8 cellular contexts compared by ENCODE assay signal in the genomic region with DNA sequence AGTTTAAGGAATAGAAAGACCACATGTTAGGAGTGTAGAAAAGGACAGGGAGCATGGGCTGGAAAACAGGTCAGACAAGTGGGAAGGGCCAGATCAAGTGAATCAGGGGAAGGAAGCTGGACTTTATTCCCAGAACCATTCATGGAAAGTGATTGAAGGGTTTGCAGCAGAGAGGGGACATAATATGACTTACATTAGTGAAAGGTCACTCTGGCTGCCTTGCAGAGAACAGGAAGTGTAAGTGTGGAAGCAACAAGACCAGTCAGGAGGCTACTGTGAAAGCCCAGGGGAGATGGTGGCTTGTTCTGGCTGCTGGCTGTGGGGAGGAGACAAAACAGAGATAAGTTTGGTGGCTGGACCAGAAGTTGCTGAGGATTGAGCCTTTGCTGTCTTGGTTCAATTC.
DNase-seq lines count a peak whose midpoint lies in the region; ATAC-seq and TF ChIP-seq lines count a peak whose summit lies in the region.

No MANE protein-coding gene starts in this region.

- peak overlapping the region; percentile 29 to 32 for H3K27ac ChIP-seq in thoracic aorta

- H3K4me1 ChIP-seq in thoracic aorta (ENCODE audit: control insufficient read depth in 1 of 2, low read depth in 2 of 2) = peaks cover 21 to 26% of the 10 kb centered on the region in 2 donors

- H3K27me3 ChIP-seq in thoracic aorta (replicated peaks; ENCODE audit: insufficient read depth) = no peaks in the 10 kb centered on the region

- H3K27me3 Mint-ChIP-seq in endothelial cell (ENCODE audit: unreplicated experiment) = peaks cover 4% of the 10 kb centered on the region

- no peaks in the 10 kb centered on the region for H3K9me3 ChIP-seq in thoracic aorta

- ATAC-seq in GM19467 (IDR thresholded peaks at IDR 0.05; ENCODE audit: unreplicated experiment) (peak; percentile 45), HG03571 (IDR thresholded peaks at IDR 0.05; ENCODE audit: unreplicated experiment) (peak; percentile 69), thoracic aorta (ENCODE audit: insufficient number of reproducible peaks, low FRiP score, low read depth) (no peak)

- H3K4me3 Mint-ChIP-seq in endothelial cell (ENCODE audit: unreplicated experiment) = peak overlapping the region; percentile 35

- DNase-seq in DMS53 treated with DMSO at 0.1 percent for 48 hours (lab: John Stamatoyannopoulos, UW; ENCODE audit: unreplicated experiment) (peak; percentile 8), endothelial cell (ENCODE audit: low spot score) (no peak), thoracic aorta (ENCODE audit: low spot score) (no peak), NCI-H2107 treated with DMSO at 0.1 percent for 48 hours (lab: John Stamatoyannopoulos, UW; ENCODE audit: unreplicated experiment) (no peak), AG20443 (ENCODE audit: low spot score) (no peak)
- no peak for DNase-seq in activated CD4-positive, alpha-beta T cell treated with anti-CD3 and anti-CD28 coated beads for 48 hours

- peaks cover 28% of the 10 kb centered on the region for H3K4me1 Mint-ChIP-seq in endothelial cell (ENCODE audit: unreplicated experiment)

- H3K4me3 ChIP-seq in thoracic aorta = no peak overlapping the region

- H3K36me3 ChIP-seq in thoracic aorta = no peaks in the 10 kb centered on the region

- H3K9me3 Mint-ChIP-seq in endothelial cell (ENCODE audit: unreplicated experiment) = no peaks in the 10 kb centered on the region

- H3K27ac Mint-ChIP-seq in endothelial cell (ENCODE audit: unreplicated experiment) = no peak overlapping the region

- H3K36me3 Mint-ChIP-seq in endothelial cell (ENCODE audit: low read depth, unreplicated experiment) = peaks cover 7% of the 10 kb centered on the region

- TF ChIP-seq CTCF in endothelial cell (IDR thresholded peaks at IDR 0.05; ENCODE audit: unreplicated experiment) (no peak), thoracic aorta (IDR thresholded peaks at IDR 0.05) (no peak)
